Comparison of ENCODE assay signal across 23 cellular contexts in genomic region chr15:68428431-68428940, GRCh38. TPM values are rescaled to one million over a fixed set of nuclear protein-coding genes. Genes with fewer than 3 reads are reported as not detected.
"Had no signal": no experiment of that assay in that cellular context is flagged by ENCODE, and none has a peak within 500 bp of the region (broad histone marks: within the 10 kb centered on the region; RNA-seq: fewer than 3 reads in every experiment).

No MANE protein-coding gene starts in this region.

- H3K27me3 ChIP-seq: testis had no signal

- H3K9me3 ChIP-seq: heart left ventricle, psoas muscle, right lobe of liver, testis had no signal

- H3K4me1 Mint-ChIP-seq: natural killer cell had no signal

- H3K4me1 ChIP-seq: testis had no signal

- H3K4me3 Mint-ChIP-seq: activated B cell treated with CpG ODN at 0.5 μM for 24 hours; activated CD8-positive, alpha-beta T cell treated with anti-CD3 and anti-CD28 coated beads, Interleukin-2, amount 10 ng/mL, durations not matched to agents 7 days and 5 days; activated T-cell treated with anti-CD3 and anti-CD28 coated beads, Interleukin-2, amount 50 U/mL, for 72 hours; dendritic cell treated with granulocyte-macrophage colony-stimulating factor and Interleukin-4, amounts not matched to agents 40 ng/mL and 50 ng/mL, for 4 days; natural killer cell; stimulated activated naive CD8-positive, alpha-beta T cell treated with anti-CD3 and anti-CD28 coated beads, Interleukin-15, amount 100 ng/mL, for 72 hours had no signal

- FAIRE-seq: TTC549 had no signal

- H3K9me3 Mint-ChIP-seq: activated B cell treated with CpG ODN at 0.5 μM for 24 hours; activated naive CD4-positive, alpha-beta T cell treated with anti-CD3 and anti-CD28 coated beads, Interleukin-2, amount 50 U/mL, for 72 hours; activated T-cell treated with anti-CD3 and anti-CD28 coated beads, Interleukin-2, amount 50 U/mL, for 72 hours; dendritic cell treated with granulocyte-macrophage colony-stimulating factor and Interleukin-4, amounts not matched to agents 40 ng/mL and 50 ng/mL, for 4 days; natural killer cell; stimulated activated naive CD8-positive, alpha-beta T cell treated with anti-CD3 and anti-CD28 coated beads, Interleukin-15, amount 100 ng/mL, for 72 hours had no signal

- H3K36me3 Mint-ChIP-seq: activated naive CD4-positive, alpha-beta T cell treated with anti-CD3 and anti-CD28 coated beads, Interleukin-2, amount 50 U/mL, for 72 hours; brain; natural killer cell had no signal

- H3K27ac Mint-ChIP-seq: activated B cell treated with CpG ODN at 0.5 μM for 24 hours; activated CD8-positive, alpha-beta T cell treated with anti-CD3 and anti-CD28 coated beads, Interleukin-2, amount 10 ng/mL, durations not matched to agents 7 days and 5 days; activated naive CD4-positive, alpha-beta T cell treated with anti-CD3 and anti-CD28 coated beads, Interleukin-2, amount 50 U/mL, for 72 hours; activated T-cell treated with anti-CD3 and anti-CD28 coated beads, Interleukin-2, amount 50 U/mL, for 72 hours; brain; dendritic cell treated with granulocyte-macrophage colony-stimulating factor and Interleukin-4, amounts not matched to agents 40 ng/mL and 50 ng/mL, for 4 days; natural killer cell; stimulated activated naive CD8-positive, alpha-beta T cell treated with anti-CD3 and anti-CD28 coated beads, Interleukin-15, amount 100 ng/mL, for 72 hours had no signal

- H3K27ac ChIP-seq: epithelial cell of prostate, heart left ventricle, psoas muscle, right lobe of liver, testis had no signal

- H3K36me3 ChIP-seq: heart left ventricle, right lobe of liver had no signal

- DNase-seq: activated B cell treated with CpG ODN at 0.5 μM for 24 hours; activated CD4-positive, alpha-beta T cell treated with anti-CD3 and anti-CD28 coated beads for 48 hours; activated CD8-positive, alpha-beta memory T cell treated with anti-CD3 and anti-CD28 coated beads, Interleukin-2, amount 50 U/mL, for 4 hours; activated CD8-positive, alpha-beta T cell treated with anti-CD3 and anti-CD28 coated beads, Interleukin-2, amount 10 ng/mL, durations not matched to agents 7 days and 5 days; activated gamma-delta T cell; activated T-cell treated with anti-CD3 and anti-CD28 coated beads, Interleukin-2, amount 50 U/mL, for 72 hours; effector memory CD4-positive, alpha-beta T cell; foreskin melanocyte; left colon; mammary epithelial cell; natural killer cell; nucleus accumbens; psoas muscle; stimulated activated naive CD8-positive, alpha-beta T cell treated with anti-CD3 and anti-CD28 coated beads, Interleukin-15, amount 100 ng/mL, for 72 hours; T-helper 2 cell; testis had no signal

- ATAC-seq: activated CD8-positive, alpha-beta T cell treated with anti-CD3 and anti-CD28 coated beads, Interleukin-2, amount 10 ng/mL, durations not matched to agents 7 days and 5 days; activated naive CD4-positive, alpha-beta T cell treated with anti-CD3 and anti-CD28 coated beads, Interleukin-2, amount 50 U/mL, for 72 hours; activated T-cell treated with anti-CD3 and anti-CD28 coated beads, Interleukin-2, amount 50 U/mL, for 72 hours; heart left ventricle; left colon; natural killer cell; psoas muscle; right lobe of liver; stimulated activated naive CD8-positive, alpha-beta T cell treated with anti-CD3 and anti-CD28 coated beads, Interleukin-15, amount 100 ng/mL, for 72 hours had no signal

- H3K4me3 ChIP-seq: heart left ventricle, psoas muscle, right lobe of liver, testis had no signal

RNA-seq across cellular contexts. Expression of gene ITGA11, which starts 3.5 kb away (rescaled TPM):
- total RNA-seq: activated B cell treated with CpG ODN at 0.5 μM for 24 hours, natural killer cell had no signal
